20 cellular contexts compared by ENCODE assay signal in the genomic region with DNA sequence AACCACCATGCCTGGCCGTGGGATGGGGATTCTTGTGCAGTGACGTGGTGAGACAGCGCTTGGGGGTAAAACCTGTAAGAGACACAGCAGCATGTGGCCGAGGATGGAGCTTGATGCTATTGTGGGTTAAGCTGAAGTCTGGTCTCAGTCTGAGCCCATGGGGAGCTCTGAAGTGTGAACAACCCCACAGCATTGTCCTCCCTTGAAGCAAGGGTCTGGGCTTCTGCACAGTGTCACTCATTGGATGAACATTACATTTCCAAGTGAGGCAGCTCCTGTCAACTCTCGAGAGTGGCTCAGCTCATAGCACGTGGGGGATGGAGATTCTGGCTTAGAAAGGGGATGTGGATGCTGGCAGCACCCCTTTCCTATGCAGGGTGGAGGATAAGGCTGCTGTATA. TPM values are rescaled to one million over a fixed set of nuclear protein-coding genes. Genes with fewer than 3 reads are reported as not detected.
DNase-seq lines count a peak whose midpoint lies in the region; ATAC-seq and TF ChIP-seq lines count a peak whose summit lies in the region.
"Had no signal": no experiment of that assay in that cellular context is flagged by ENCODE, and none has a peak within 500 bp of the region (broad histone marks: within the 10 kb centered on the region; RNA-seq: fewer than 3 reads in every experiment).

No MANE protein-coding gene starts in this region.

- WGBS in right cardiac atrium, result 67% methylated on average over 6 of the region's 6 CpGs

- in situ Hi-C loops in G401 (cut with HindIII; ENCODE audit: low sequenced_read_pairs), result no loop called here

- peak overlapping the region; percentile 57 for H3K27ac Mint-ChIP-seq in chondrocyte (ENCODE audit: unreplicated experiment)
- H3K27ac Mint-ChIP-seq: activated naive CD8-positive, alpha-beta T cell treated with anti-CD3 and anti-CD28 coated beads for 36 hours; activated T-cell treated with anti-CD3 and anti-CD28 coated beads, Interleukin-2, amount 50 U/mL, for 72 hours; natural killer cell treated with Interleukin-12 subunit alpha and Interleukin-12 subunit beta and Interleukin-15 and Interleukin-18, amount 100 ng/mL, for 72 hours had no signal

- H3K27me3 Mint-ChIP-seq in chondrocyte (ENCODE audit: low read depth), result no peaks in the 10 kb centered on the region

- peak overlapping the region; percentile 80 for H3K27ac ChIP-seq in AG04450 (ENCODE audit: low read depth, low read length)
- peak overlapping the region; percentile 37 for H3K27ac ChIP-seq in right cardiac atrium (ENCODE audit: low read length)
- H3K27ac ChIP-seq: A549 had no signal

- no peaks in the 10 kb centered on the region for H3K9me3 Mint-ChIP-seq in chondrocyte (ENCODE audit: low read depth)
- H3K9me3 Mint-ChIP-seq: activated naive CD8-positive, alpha-beta T cell treated with anti-CD3 and anti-CD28 coated beads for 36 hours; activated T-cell treated with anti-CD3 and anti-CD28 coated beads, Interleukin-2, amount 50 U/mL, for 72 hours; natural killer cell treated with Interleukin-12 subunit alpha and Interleukin-12 subunit beta and Interleukin-15 and Interleukin-18, amount 100 ng/mL, for 72 hours had no signal

- TF ChIP-seq CTCF in AG04450 (IDR thresholded peaks at IDR 0.05; ENCODE audit: low read depth, low read length) (no peak), chondrocyte (IDR thresholded peaks at IDR 0.05) (no peak)

- peak overlapping the region; percentile 53 for H3K9ac ChIP-seq in skeletal muscle satellite cell (ENCODE audit: low read depth, low read length)

- intact Hi-C loops in right cardiac atrium (cut with DNase I), result no loop called here

- DNase-seq in AG04450 (ENCODE audit: low read depth, low spot score) (no peak), chondrocyte (ENCODE audit: low spot score) (no peak), right cardiac atrium (no peak), G401 (ENCODE audit: low spot score) (no peak)
- DNase-seq: activated CD4-positive, alpha-beta T cell treated with anti-CD3 and anti-CD28 coated beads, Interleukin-2, amount 50 U/mL, for 48 hours; activated naive CD8-positive, alpha-beta T cell treated with anti-CD3 and anti-CD28 coated beads for 36 hours; activated T-cell treated with anti-CD3 and anti-CD28 coated beads, Interleukin-2, amount 50 U/mL, for 72 hours; DMS53; NCI-H1048; NCI-H748 treated with DMSO at 0.1 percent for 48 hours; stimulated activated CD4-positive, alpha-beta T cell treated with anti-CD3 and anti-CD28 coated beads, Interleukin-2, amount 100 ng/mL, for 24 hours had no signal

- CTCF ChIA-PET in AG04450 (lab: Charles Lee), result interaction anchor here (0.8 kb wide), 1 partner anchor 32 kb away, joined by 3 read pairs; the partner anchor contains the start of gene ZNF438

- H3K9me3 ChIP-seq in AG04450 (ENCODE audit: control insufficient read depth, insufficient read depth, low read length) (no peaks in the 10 kb centered on the region), right cardiac atrium (ENCODE audit: control insufficient read depth, low read length) (no peaks in the 10 kb centered on the region), skeletal muscle satellite cell (replicated peaks; ENCODE audit: low read length) (no peaks in the 10 kb centered on the region)
- H3K9me3 ChIP-seq: A549 had no signal

- POLR2A ChIA-PET in AG04450 (lab: Yijun Ruan, JAX), result interaction anchor here (0.9 to 2.0 kb wide), 3 partner anchors 32 to 281 kb away, joined by 3 to 5 read pairs (median 3); partner anchors contain the start of gene ZNF438

- H3K4me2 ChIP-seq in skeletal muscle satellite cell (ENCODE audit: low read length), result peak overlapping the region; percentile 52
- H3K4me2 ChIP-seq: A549 had no signal

- ATAC-seq in right cardiac atrium (peak; percentile 18 to 26), GM18498 (IDR thresholded peaks at IDR 0.05; ENCODE audit: unreplicated experiment) (no peak), GM18511 (IDR thresholded peaks at IDR 0.05; ENCODE audit: unreplicated experiment) (no peak), GM19455 (IDR thresholded peaks at IDR 0.05; ENCODE audit: unreplicated experiment) (no peak)
- ATAC-seq: A549; activated T-cell treated with anti-CD3 and anti-CD28 coated beads, Interleukin-2, amount 50 U/mL, for 72 hours; K562; Panc1 had no signal

- no peaks in the 10 kb centered on the region for H3K27me3 ChIP-seq in AG04450 (ENCODE audit: control insufficient read depth, insufficient read depth, low read length)
- H3K27me3 ChIP-seq in right cardiac atrium (ENCODE audit: control insufficient read depth, insufficient read depth), result no peaks in the 10 kb centered on the region
- no peaks in the 10 kb centered on the region for H3K27me3 ChIP-seq in skeletal muscle satellite cell (ENCODE audit: control insufficient read depth, insufficient read depth, low read length)

- H3K4me1 Mint-ChIP-seq in chondrocyte (ENCODE audit: low read depth), result peaks cover 35% of the 10 kb centered on the region
- H3K4me1 Mint-ChIP-seq: activated naive CD8-positive, alpha-beta T cell treated with anti-CD3 and anti-CD28 coated beads for 36 hours; CD14-positive monocyte had no signal

- no peaks in the 10 kb centered on the region for H3K36me3 Mint-ChIP-seq in chondrocyte (ENCODE audit: low read depth)
- H3K36me3 Mint-ChIP-seq: activated naive CD8-positive, alpha-beta T cell treated with anti-CD3 and anti-CD28 coated beads for 36 hours; CD14-positive monocyte; natural killer cell treated with Interleukin-12 subunit alpha and Interleukin-12 subunit beta and Interleukin-15 and Interleukin-18, amount 100 ng/mL, for 72 hours had no signal

- H3K4me3 ChIP-seq in AG04450 (ENCODE audit: low read depth, low read length) (no peak overlapping the region), right cardiac atrium (ENCODE audit: low read length) (no peak overlapping the region), skeletal muscle satellite cell (ENCODE audit: low read length) (peak overlapping the region; percentile 17)
- H3K4me3 ChIP-seq: A549, K562 had no signal

- peaks cover 5% of the 10 kb centered on the region for H3K4me1 ChIP-seq in right cardiac atrium (ENCODE audit: control insufficient read depth, insufficient read depth, low read length)
- peaks cover 28% of the 10 kb centered on the region for H3K4me1 ChIP-seq in skeletal muscle satellite cell (ENCODE audit: control insufficient read depth, insufficient read depth, low read length)
- H3K4me1 ChIP-seq: A549 had no signal

- no peak overlapping the region for H3K4me3 Mint-ChIP-seq in chondrocyte (ENCODE audit: unreplicated experiment)
- H3K4me3 Mint-ChIP-seq: activated naive CD8-positive, alpha-beta T cell treated with anti-CD3 and anti-CD28 coated beads for 36 hours; activated T-cell treated with anti-CD3 and anti-CD28 coated beads, Interleukin-2, amount 50 U/mL, for 72 hours; CD14-positive monocyte; natural killer cell treated with Interleukin-12 subunit alpha and Interleukin-12 subunit beta and Interleukin-15 and Interleukin-18, amount 100 ng/mL, for 72 hours had no signal

- H3K36me3 ChIP-seq in skeletal muscle satellite cell (ENCODE audit: insufficient read depth, low read length), result no peaks in the 10 kb centered on the region

RNA-seq across cellular contexts. Expression of gene ZNF438, which starts 32.2 kb away (rescaled TPM):
- 4.4 and 5.0 TPM in 2 replicates for polyA plus RNA-seq in AG04450 (2011; rRNA removed)
- 5.2 and 7.6 TPM in 2 replicates for polyA minus RNA-seq in AG04450 (2011; rRNA and poly(A)+ RNA removed)
- 4.4 to 6.0 TPM (median 4.9 TPM) in 3 replicates for total RNA-seq in chondrocyte
- total RNA-seq in right cardiac atrium, result 10 to 100 TPM; 15.2 to 17.1 (median 15.9) TPM
- 14.9 TPM for polyA plus RNA-seq in right cardiac atrium
- total RNA-seq in skeletal muscle satellite cell (2012; rRNA removed), result 4.8 and 6.1 TPM in 2 replicates
- 1.0 and 9.6 TPM in 2 replicates for total RNA-seq in G401 (2014; rRNA removed; shearing (Covaris generic))

Comparison
In these comparisons a context has a peak if more than half of its experiments do, and no peak if none do; other contexts are left out.
1. ATAC-seq: peak in right cardiac atrium (2 of 2); none in GM18498 (single experiment), GM18511 (single experiment) and GM19455 (single experiment).